Comparison of ENCODE assay signal across 20 cellular contexts in genomic region chr3:59970384-59970783, GRCh38.
"Had no signal": no experiment of that assay in that cellular context is flagged by ENCODE, and none has a peak within 500 bp of the region (broad histone marks: within the 10 kb centered on the region; RNA-seq: fewer than 3 reads in every experiment).

No MANE protein-coding gene starts in this region.

- DNase-seq: activated CD4-positive, alpha-beta T cell treated with anti-CD3 and anti-CD28 coated beads for 4 hours; activated CD8-positive, alpha-beta memory T cell treated with anti-CD3 and anti-CD28 coated beads, Interleukin-2, amount 50 U/mL, for 48 hours; activated CD8-positive, alpha-beta T cell treated with anti-CD3 and anti-CD28 coated beads, Interleukin-2, amount 10 ng/mL, durations not matched to agents 7 days and 5 days; activated effector memory CD4-positive, alpha-beta T cell treated with anti-CD3 and anti-CD28 coated beads, Interleukin-2, amount 50 U/mL, for 16 hours; activated naive CD4-positive, alpha-beta T cell treated with Interleukin-2 at 50 U/mL for 16 hours; activated naive CD8-positive, alpha-beta T cell treated with anti-CD3 and anti-CD28 coated beads, Interleukin-2, amount 50 U/mL, for 24 hours; activated T-cell treated with anti-CD3 and anti-CD28 coated beads, Interleukin-2, amount 50 U/mL, for 24 hours; amniotic stem cell; body of pancreas; KG1; NCI-H1048; NCI-H146; NCI-H2029; NCI-H2107; NCI-H510A; NCI-H526 treated with DMSO at 0.1 percent for 48 hours; Peyer's patch; SHP77 treated with DMSO at 0.1 percent for 48 hours had no signal

- ATAC-seq: activated CD4-positive, CD25-positive, alpha-beta regulatory T cell treated with anti-CD3 and anti-CD28 coated beads, Interleukin-2, amount 50 U/mL, for 24 hours; activated CD8-positive, alpha-beta T cell treated with anti-CD3 and anti-CD28 coated beads, Interleukin-2, amount 10 ng/mL, durations not matched to agents 7 days and 5 days; activated naive CD4-positive, alpha-beta T cell treated with anti-CD3 and anti-CD28 coated beads, Interleukin-2, amount 50 U/mL, for 72 hours; activated naive CD8-positive, alpha-beta T cell treated with anti-CD3 and anti-CD28 coated beads, Interleukin-2, amount 50 U/mL, for 24 hours; body of pancreas had no signal
